ENCODE assay signal across 9 cellular contexts in the genomic region with DNA sequence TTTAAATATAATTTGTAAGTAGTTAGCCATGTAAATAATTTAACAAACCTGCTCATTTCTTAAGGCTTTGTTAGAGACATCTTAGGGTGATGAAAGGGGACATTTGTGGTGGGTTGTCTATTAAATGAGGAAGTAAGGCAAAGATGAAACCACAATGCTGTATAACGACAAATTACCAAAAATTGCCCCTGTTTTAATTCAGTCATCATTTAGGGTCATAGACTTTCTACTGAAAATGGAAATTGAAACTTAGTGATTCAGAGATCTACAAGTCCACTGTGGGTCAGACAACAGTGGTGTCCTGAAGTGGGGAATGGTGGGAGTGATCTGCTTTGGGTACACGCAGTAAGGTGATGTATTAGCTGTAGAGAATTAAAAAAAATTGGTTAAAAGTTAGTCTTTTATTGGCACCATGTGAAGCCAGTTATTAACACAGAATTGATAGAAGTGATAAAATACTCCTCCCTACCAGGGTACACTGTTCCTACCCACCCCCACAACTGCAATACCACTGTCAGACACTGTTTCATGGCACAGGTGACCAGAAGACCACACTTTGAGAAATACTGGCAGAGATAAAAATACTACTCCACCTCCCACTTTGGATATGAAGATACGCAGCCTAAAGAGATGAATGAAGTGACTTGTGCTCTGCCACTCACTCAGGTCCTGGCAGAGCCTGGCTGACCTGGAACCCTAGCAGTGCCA. TPM values are rescaled to one million over a fixed set of nuclear protein-coding genes. Genes with fewer than 3 reads are reported as not detected.
DNase-seq lines count a peak whose midpoint lies in the region; ATAC-seq and TF ChIP-seq lines count a peak whose summit lies in the region.
"Had no signal": no experiment of that assay in that cellular context is flagged by ENCODE, and none has a peak within 500 bp of the region (broad histone marks: within the 10 kb centered on the region; RNA-seq: fewer than 3 reads in every experiment).

No MANE protein-coding gene starts in this region.

- H3K27me3 ChIP-seq in OCI-LY3 (ENCODE audit: low read depth, low read length) = peaks cover 6% of the 10 kb centered on the region; the same call in 1 of the 2 replicates
- H3K27me3 ChIP-seq in transverse colon = no peaks in the 10 kb centered on the region

- H3K4me1 ChIP-seq in OCI-LY3 (ENCODE audit: low read length) = peaks cover 52% of the 10 kb centered on the region
- H3K4me1 ChIP-seq in transverse colon = peaks cover 23 to 70% (median 47%) of the 10 kb centered on the region in 4 donors

- intact Hi-C loops in activated CD8-positive, alpha-beta T cell treated with anti-CD3 and anti-CD28 coated beads for 36 hours (cut with micrococcal nuclease) = no loop called here
- intact Hi-C loops in transverse colon (cut with DNase I; ENCODE audit: low total_unique reads) (no loop called here), left cardiac atrium (cut with DNase I) (no loop called here)

- TF ChIP-seq EP300 in transverse colon (IDR thresholded peaks at IDR 0.05; ENCODE audit: low read depth) = no peak

- POLR2A ChIA-PET in activated CD8-positive, alpha-beta T cell treated with anti-CD3 and anti-CD28 coated beads for 36 hours (lab: Charles Lee) = interaction anchor here (1.6 kb wide), 1 partner anchor 12 kb away, joined by 4 read pairs; no protein-coding TSS in a partner anchor
- POLR2A ChIA-PET in activated CD8-positive, alpha-beta T cell treated with anti-CD3 and anti-CD28 coated beads, Interleukin-2, amount 10 ng/mL, durations not matched to agents 7 days and 5 days (lab: Charles Lee) = interaction anchor here (0.6 to 1.2 kb wide), 3 partner anchors 15 to 21 kb away, joined by 3 to 4 read pairs (median 3); no protein-coding TSS in a partner anchor

- peak; percentile 18 for ATAC-seq in activated CD8-positive, alpha-beta T cell treated with anti-CD3 and anti-CD28 coated beads for 36 hours
- ATAC-seq in activated CD8-positive, alpha-beta T cell treated with anti-CD3 and anti-CD28 coated beads, Interleukin-2, amount 10 ng/mL, durations not matched to agents 7 days and 5 days = no peak
- ATAC-seq in HG03039 (IDR thresholded peaks at IDR 0.05; ENCODE audit: unreplicated experiment) (peak; percentile 35), left cardiac atrium (no peak)

- peaks cover 10% of the 10 kb centered on the region for H3K36me3 Mint-ChIP-seq in activated CD8-positive, alpha-beta T cell treated with anti-CD3 and anti-CD28 coated beads for 36 hours (ENCODE audit: low read depth)
- peaks cover 21% of the 10 kb centered on the region for H3K36me3 Mint-ChIP-seq in activated CD8-positive, alpha-beta T cell treated with anti-CD3 and anti-CD28 coated beads, Interleukin-2, amount 10 ng/mL, durations not matched to agents 7 days and 5 days (ENCODE audit: low read depth)
- H3K36me3 Mint-ChIP-seq in chondrocyte (ENCODE audit: low read depth) = peaks cover 2% of the 10 kb centered on the region

- H3K4me3 ChIP-seq in OCI-LY3 (ENCODE audit: low read length) (peak overlapping the region; percentile 45), transverse colon (no peak overlapping the region)
- H3K4me3 ChIP-seq: A549 had no signal

- no peak for TF ChIP-seq CTCF in activated CD8-positive, alpha-beta T cell treated with anti-CD3 and anti-CD28 coated beads for 36 hours (IDR thresholded peaks at IDR 0.05)
- TF ChIP-seq CTCF in OCI-LY3 (IDR thresholded peaks at IDR 0.05; ENCODE audit: low read depth, low read length) (no peak), transverse colon (IDR thresholded peaks at IDR 0.05) (no peak), chondrocyte (IDR thresholded peaks at IDR 0.05) (no peak)

- in situ Hi-C loops in transverse colon (cut with MboI; ENCODE audit: low pct_ligation_motif_present in 1 of 4, low pct_unique_long_range_greater_than_20kb in 1 of 4, low sequenced_read_pairs in 3 of 4) = no loop called here

- no peak overlapping the region for H2AFZ ChIP-seq in OCI-LY3 (ENCODE audit: low read depth, low read length)

- no peak overlapping the region for H3K9ac ChIP-seq in OCI-LY3 (ENCODE audit: low read length)

- no peaks in the 10 kb centered on the region for H3K9me3 Mint-ChIP-seq in activated CD8-positive, alpha-beta T cell treated with anti-CD3 and anti-CD28 coated beads for 36 hours
- no peaks in the 10 kb centered on the region for H3K9me3 Mint-ChIP-seq in activated CD8-positive, alpha-beta T cell treated with anti-CD3 and anti-CD28 coated beads, Interleukin-2, amount 10 ng/mL, durations not matched to agents 7 days and 5 days (ENCODE audit: insufficient read depth)
- H3K9me3 Mint-ChIP-seq in chondrocyte (ENCODE audit: low read depth) = no peaks in the 10 kb centered on the region

- TF ChIP-seq POLR2A in transverse colon (IDR thresholded peaks at IDR 0.05) = no peak

- H3K4me3 Mint-ChIP-seq in activated CD8-positive, alpha-beta T cell treated with anti-CD3 and anti-CD28 coated beads for 36 hours = no peak overlapping the region
- H3K4me3 Mint-ChIP-seq in activated CD8-positive, alpha-beta T cell treated with anti-CD3 and anti-CD28 coated beads, Interleukin-2, amount 10 ng/mL, durations not matched to agents 7 days and 5 days = no peak overlapping the region
- H3K4me3 Mint-ChIP-seq in chondrocyte (ENCODE audit: unreplicated experiment) = no peak overlapping the region

- no peaks in the 10 kb centered on the region for H3K27me3 Mint-ChIP-seq in activated CD8-positive, alpha-beta T cell treated with anti-CD3 and anti-CD28 coated beads for 36 hours
- H3K27me3 Mint-ChIP-seq in activated CD8-positive, alpha-beta T cell treated with anti-CD3 and anti-CD28 coated beads, Interleukin-2, amount 10 ng/mL, durations not matched to agents 7 days and 5 days (ENCODE audit: low read depth) = no peaks in the 10 kb centered on the region
- no peaks in the 10 kb centered on the region for H3K27me3 Mint-ChIP-seq in chondrocyte (ENCODE audit: low read depth)

- H3K36me3 ChIP-seq in OCI-LY3 (replicated peaks; ENCODE audit: low read depth, low read length) (no peaks in the 10 kb centered on the region), transverse colon (no peaks in the 10 kb centered on the region)

- CTCF ChIA-PET in activated CD8-positive, alpha-beta T cell treated with anti-CD3 and anti-CD28 coated beads for 36 hours (lab: Charles Lee) = interaction anchor here (0.7 to 3.1 kb wide), 7 partner anchors 12 to 123 kb away, joined by 3 to 9 read pairs (median 4); no protein-coding TSS in a partner anchor
- CTCF ChIA-PET in activated CD8-positive, alpha-beta T cell treated with anti-CD3 and anti-CD28 coated beads, Interleukin-2, amount 10 ng/mL, durations not matched to agents 7 days and 5 days (lab: Charles Lee) = interaction anchor here (1.0 to 2.4 kb wide), 3 partner anchors 11 to 123 kb away, joined by 3 to 13 read pairs (median 7); no protein-coding TSS in a partner anchor

- H4K20me1 ChIP-seq in OCI-LY3 (ENCODE audit: insufficient read depth, low read length) = peaks cover 66% of the 10 kb centered on the region

- no peaks in the 10 kb centered on the region for H3K9me3 ChIP-seq in OCI-LY3 (ENCODE audit: insufficient read depth, low read length)
- H3K9me3 ChIP-seq in transverse colon = no peaks in the 10 kb centered on the region
- H3K9me3 ChIP-seq: A549 had no signal

- DNase-seq in activated CD8-positive, alpha-beta T cell treated with anti-CD3 and anti-CD28 coated beads for 36 hours = no peak
- no peak for DNase-seq in activated CD8-positive, alpha-beta T cell treated with anti-CD3 and anti-CD28 coated beads, Interleukin-2, amount 10 ng/mL, durations not matched to agents 7 days and 5 days
- DNase-seq in transverse colon (no peak), chondrocyte (ENCODE audit: low spot score) (no peak), left cardiac atrium (no peak), T1000 (lab: John Stamatoyannopoulos, UW) (no peak)

- peak overlapping the region; percentile 73 for H3K4me2 ChIP-seq in OCI-LY3 (ENCODE audit: low read length)
- H3K4me2 ChIP-seq: A549 had no signal

- H3K27ac Mint-ChIP-seq in activated CD8-positive, alpha-beta T cell treated with anti-CD3 and anti-CD28 coated beads for 36 hours = peak overlapping the region; percentile 32
- H3K27ac Mint-ChIP-seq in activated CD8-positive, alpha-beta T cell treated with anti-CD3 and anti-CD28 coated beads, Interleukin-2, amount 10 ng/mL, durations not matched to agents 7 days and 5 days = no peak overlapping the region
- H3K27ac Mint-ChIP-seq in chondrocyte (ENCODE audit: unreplicated experiment) = no peak overlapping the region

- peaks cover 71% of the 10 kb centered on the region for H3K4me1 Mint-ChIP-seq in activated CD8-positive, alpha-beta T cell treated with anti-CD3 and anti-CD28 coated beads for 36 hours (ENCODE audit: low read depth)
- peaks cover 57% of the 10 kb centered on the region for H3K4me1 Mint-ChIP-seq in activated CD8-positive, alpha-beta T cell treated with anti-CD3 and anti-CD28 coated beads, Interleukin-2, amount 10 ng/mL, durations not matched to agents 7 days and 5 days (ENCODE audit: low read depth)
- peaks cover 27% of the 10 kb centered on the region for H3K4me1 Mint-ChIP-seq in chondrocyte (ENCODE audit: low read depth)

- WGBS in transverse colon (ENCODE audit: low coverage in 1 of 2), 2 donors = 75 to 78% methylated on average over 2 to 3 of the region's 3 CpGs

- peaks cover 53% of the 10 kb centered on the region for H3K79me2 ChIP-seq in OCI-LY3 (ENCODE audit: low read length)

- H3K27ac ChIP-seq in OCI-LY3 (ENCODE audit: low read length) (no peak overlapping the region), transverse colon (peak overlapping the region in 3 of 4 donors; percentile 53 to 70 (median 68))
- H3K27ac ChIP-seq: A549 had no signal

RNA-seq across cellular contexts. Expression of a gene that starts 13.4 kb away (rescaled TPM):
- 10 to 100 TPM; 15.4 to 16.1 TPM for total RNA-seq in activated CD8-positive, alpha-beta T cell treated with anti-CD3 and anti-CD28 coated beads for 36 hours
- total RNA-seq in activated CD8-positive, alpha-beta T cell treated with anti-CD3 and anti-CD28 coated beads, Interleukin-2, amount 10 ng/mL, durations not matched to agents 7 days and 5 days = 10 to 100 TPM; 13.1 to 14.5 TPM
- 10 to 100 TPM; 42.3 to 62.1 (median 50.6) TPM for total RNA-seq in transverse colon
- 29.8 to 45.9 TPM (median 30.8 TPM) in 3 replicates for total RNA-seq in chondrocyte
- total RNA-seq in left cardiac atrium = 10 to 100 TPM; 44.7 to 47.0 TPM

Comparison
In these comparisons a context has a peak if more than half of its experiments do, and no peak if none do; other contexts are left out.
1. ATAC-seq: peak in activated CD8-positive, alpha-beta T cell treated with anti-CD3 and anti-CD28 coated beads for 36 hours (single experiment) and HG03039 (single experiment); none in activated CD8-positive, alpha-beta T cell treated with anti-CD3 and anti-CD28 coated beads, Interleukin-2, amount 10 ng/mL, durations not matched to agents 7 days and 5 days (single experiment) and left cardiac atrium (0 of 2).